23 cellular contexts compared by ENCODE assay signal in the genomic region with DNA sequence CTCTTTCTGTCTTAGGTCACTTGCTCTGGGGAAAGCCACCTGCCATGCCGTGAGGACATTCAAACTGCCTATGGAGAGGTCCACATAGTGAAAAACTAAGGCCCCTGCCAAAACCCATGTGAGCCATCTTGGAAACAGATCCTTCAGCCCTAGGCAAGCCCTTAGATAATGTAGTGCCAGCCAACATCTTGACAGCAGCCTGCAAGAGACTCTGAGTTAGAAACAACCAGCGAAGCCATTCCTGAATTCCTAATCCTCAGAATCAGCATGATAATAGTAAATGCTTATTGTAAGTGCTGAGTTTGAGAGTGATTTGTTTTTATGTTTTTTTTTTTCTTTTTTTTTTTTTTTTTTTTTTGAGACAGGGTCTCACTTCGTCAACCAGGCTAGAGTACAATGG.
"Had no signal": no experiment of that assay in that cellular context is flagged by ENCODE, and none has a peak within 500 bp of the region (broad histone marks: within the 10 kb centered on the region; RNA-seq: fewer than 3 reads in every experiment).

No MANE protein-coding gene starts in this region.

- DNase-seq: effector CD8-positive, alpha-beta T cell; endodermal cell; heart left ventricle; left cardiac atrium; left lung; mucosa of descending colon; naive B cell; pancreas; retina; right lobe of liver; small intestine; stimulated activated CD4-positive, alpha-beta T cell treated with anti-CD3 and anti-CD28 coated beads, Interleukin-15, amount 100 ng/mL, for 24 hours; stimulated activated CD4-positive, alpha-beta T cell treated with anti-CD3 and anti-CD28 coated beads, Interleukin-2, amount 100 ng/mL, for 48 hours; stimulated activated naive B cell treated with anti-CD40 and anti-IgM and Interleukin-4, amounts not matched to agents 10 μg/mL and 1 μg/mL and 100 μg/mL, for 72 hours; transverse colon; upper lobe of right lung; uterus had no signal

- ATAC-seq: gastroesophageal sphincter; heart left ventricle; left cardiac atrium; left lung; mucosa of descending colon; natural killer cell treated with Interleukin-12 subunit alpha and Interleukin-12 subunit beta and Interleukin-15 and Interleukin-18, amount 100 ng/mL, for 72 hours; pancreas; right lobe of liver; stimulated activated naive B cell treated with anti-CD40 and anti-IgM and Interleukin-4, amounts not matched to agents 10 μg/mL and 1 μg/mL and 100 μg/mL, for 72 hours; upper lobe of right lung had no signal

- H3K36me3 ChIP-seq: pancreas, uterus had no signal

- H3K4me1 ChIP-seq: esophagus muscularis mucosa, foreskin keratinocyte, gastroesophageal sphincter, heart left ventricle, left lung, pancreas, right lobe of liver, transverse colon, upper lobe of right lung, uterus had no signal

- H3K27me3 ChIP-seq: esophagus muscularis mucosa, foreskin keratinocyte, gastroesophageal sphincter, heart left ventricle, hepatocyte, left lung, neutrophil, pancreas, right lobe of liver, transverse colon, upper lobe of right lung, uterus had no signal

- H3K9me3 ChIP-seq: esophagus muscularis mucosa, gastroesophageal sphincter, heart left ventricle, left lung, mucosa of descending colon, neutrophil, pancreas, right lobe of liver, transverse colon, upper lobe of right lung, uterus had no signal

- H3K4me3 ChIP-seq: esophagus muscularis mucosa, gastroesophageal sphincter, heart left ventricle, hepatocyte, left lung, mucosa of descending colon, pancreas, right lobe of liver, transverse colon, upper lobe of right lung, uterus had no signal

- H3K27ac ChIP-seq: esophagus muscularis mucosa, foreskin keratinocyte, gastroesophageal sphincter, heart left ventricle, hepatocyte, left lung, neutrophil, pancreas, right lobe of liver, transverse colon, upper lobe of right lung, uterus had no signal
